ENCODE assay signal across 8 cellular contexts in the genomic region with DNA sequence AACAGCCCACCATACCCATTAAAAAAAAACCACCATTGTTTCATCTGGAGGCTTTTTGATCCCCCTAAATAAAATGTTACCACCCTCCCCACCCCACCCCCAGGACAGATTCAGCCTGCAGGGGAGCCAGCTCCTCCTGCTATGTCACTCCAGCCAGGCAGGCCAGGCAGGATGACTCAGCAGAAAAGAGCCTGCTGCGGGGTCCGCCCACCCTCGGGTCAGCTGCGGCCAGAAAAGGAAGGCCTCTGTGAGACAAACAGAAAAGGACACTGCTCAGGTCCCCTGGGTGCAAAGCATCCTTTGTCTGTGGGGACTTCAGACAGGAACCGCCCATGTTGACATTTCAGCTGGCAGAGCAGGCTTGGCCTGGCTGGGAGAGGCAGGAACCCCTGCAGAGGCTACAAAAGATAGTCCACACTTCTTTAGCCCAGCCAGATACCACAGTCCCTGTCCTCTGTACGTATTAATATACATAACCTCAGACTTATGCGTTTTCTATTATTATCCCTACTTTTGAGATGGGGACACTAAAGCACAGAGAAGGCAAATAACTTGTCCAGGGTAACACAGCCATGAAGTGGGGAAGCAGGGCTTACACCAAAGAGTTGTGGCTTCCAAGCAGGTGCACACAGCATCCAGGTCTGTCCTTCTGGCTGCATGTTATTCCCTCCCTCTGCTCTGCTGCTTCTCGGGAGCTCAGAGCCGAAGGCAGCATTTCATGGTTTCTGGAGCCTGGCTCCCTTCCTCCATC.
DNase-seq lines count a peak whose midpoint lies in the region; ATAC-seq and TF ChIP-seq lines count a peak whose summit lies in the region.

No MANE protein-coding gene starts in this region.

- DNase-seq in DMS53 (lab: John Stamatoyannopoulos, UW) (peak; percentile 97), RWPE2 (ENCODE audit: low spot score) (no peak), cortex of kidney (lab: John Stamatoyannopoulos, UW) (no peak)
- DNase-seq in activated effector memory CD4-positive, alpha-beta T cell treated with anti-CD3 and anti-CD28 coated beads, Interleukin-2, amount 50 U/mL, for 16 hours = no peak

- H3K4me3 ChIP-seq in RWPE2 (ENCODE audit: severe bottlenecking) = no peak overlapping the region
- H3K4me3 ChIP-seq in muscle layer of colon (ENCODE audit: low read depth in 1 of 2, low read length in 2 of 2) = no peak overlapping the region

- ATAC-seq in GM21526 (IDR thresholded peaks at IDR 0.05; ENCODE audit: low FRiP score, unreplicated experiment) (peak; percentile 48), HG03565 (IDR thresholded peaks at IDR 0.05; ENCODE audit: unreplicated experiment) (peak; percentile 77), RWPE2 (ENCODE audit: low read depth) (peak; percentile 84), esophagus mucosa (peak; percentile 84)

- H3K27ac ChIP-seq in RWPE2 (ENCODE audit: poor library complexity, severe bottlenecking) = no peak overlapping the region
- H3K27ac ChIP-seq in muscle layer of colon (ENCODE audit: low read depth, low read length) = peak overlapping the region; percentile 2

- peaks cover 11% of the 10 kb centered on the region for H3K4me1 ChIP-seq in RWPE2 (ENCODE audit: insufficient read depth, poor library complexity, severe bottlenecking)
- peaks cover 14% of the 10 kb centered on the region for H3K4me1 ChIP-seq in muscle layer of colon (ENCODE audit: insufficient read depth, low read length)

- H3K9me3 ChIP-seq in RWPE2 (ENCODE audit: severe bottlenecking) (no peaks in the 10 kb centered on the region), muscle layer of colon (ENCODE audit: low read length) (no peaks in the 10 kb centered on the region)

- H3K27me3 ChIP-seq in RWPE2 (ENCODE audit: insufficient read depth, poor library complexity, severe bottlenecking) (no peaks in the 10 kb centered on the region), muscle layer of colon (ENCODE audit: control insufficient read depth in 1 of 2, insufficient read depth in 2 of 2, low read length in 2 of 2) (no peaks in the 10 kb centered on the region)

- H3K36me3 ChIP-seq in RWPE2 (ENCODE audit: low read depth) (no peaks in the 10 kb centered on the region), muscle layer of colon (ENCODE audit: insufficient read depth, low read length) (no peaks in the 10 kb centered on the region)

- H3K9ac ChIP-seq in muscle layer of colon (ENCODE audit: low read length) = no peak overlapping the region

- TF ChIP-seq CTCF in RWPE2 (IDR thresholded peaks at IDR 0.05; ENCODE audit: poor library complexity, severe bottlenecking) = no peak
